ENCODE assay signal across 17 cellular contexts in the genomic region with DNA sequence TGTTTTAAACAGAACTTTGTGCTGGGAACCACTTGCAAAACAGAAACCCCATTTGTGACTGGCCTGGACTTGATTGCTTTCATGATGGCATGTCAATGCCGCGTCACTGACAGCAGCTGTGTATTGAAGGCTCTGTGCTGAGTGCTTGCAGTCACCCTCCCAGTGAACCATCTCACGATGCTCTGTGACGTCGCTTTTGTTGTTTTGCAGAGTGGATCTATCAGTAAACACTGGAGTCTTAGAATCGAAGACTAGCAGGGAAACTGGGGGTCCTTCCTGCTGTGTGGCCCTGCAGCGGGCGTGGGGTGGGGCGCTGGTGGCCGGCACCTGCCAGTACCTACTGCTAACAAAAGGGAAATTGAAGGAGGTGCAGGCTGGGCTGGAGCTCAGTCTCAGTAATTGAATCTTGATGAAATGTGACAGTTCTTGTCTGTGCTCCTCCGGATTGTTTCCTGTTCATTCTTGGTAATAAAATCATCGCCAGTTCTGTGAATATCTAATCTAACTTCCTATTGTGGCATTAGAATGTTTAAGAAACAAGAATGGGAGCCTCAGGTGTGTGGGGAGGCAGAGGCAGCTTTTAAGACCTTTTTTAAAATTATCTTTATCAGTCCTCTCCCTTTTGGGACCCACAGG. TPM values are rescaled to one million over a fixed set of nuclear protein-coding genes. Genes with fewer than 3 reads are reported as not detected.
DNase-seq lines count a peak whose midpoint lies in the region.
"Had no signal": no experiment of that assay in that cellular context is flagged by ENCODE, and none has a peak within 500 bp of the region (broad histone marks: within the 10 kb centered on the region; RNA-seq: fewer than 3 reads in every experiment).

No MANE protein-coding gene starts in this region.

- H3K4me1 ChIP-seq in trophoblast cell (ENCODE audit: control insufficient read depth in 1 of 2, insufficient read depth in 2 of 2, low read length in 2 of 2) (no peaks in the 10 kb centered on the region), GM23248 (ENCODE audit: insufficient read depth) (peaks cover 6% of the 10 kb centered on the region; the same call in 1 of the 2 replicates)
- H3K4me1 ChIP-seq: uterus had no signal

- no peak overlapping the region for H2BK5ac ChIP-seq in trophoblast cell (ENCODE audit: low read depth, low read length, poor library complexity)

- H3K4me3 ChIP-seq in trophoblast cell (ENCODE audit: low read depth, low read length) = no peak overlapping the region
- no peak overlapping the region for H3K4me3 ChIP-seq in GM23248
- H3K4me3 ChIP-seq: BLaER1 treated with 17β-estradiol and CSF1 and Interleukin-3, amounts not matched to agents 10 nM and 100 nM; GM23338; uterus had no signal

- no peak overlapping the region for H4K91ac ChIP-seq in trophoblast cell (ENCODE audit: low read depth, low read length)

- H3K23ac ChIP-seq in trophoblast cell (ENCODE audit: low read length) = no peak overlapping the region

- no peak overlapping the region for H3K14ac ChIP-seq in trophoblast cell (ENCODE audit: low read length)

- in situ Hi-C loops in GM23248 (cut with MboI) = no loop called here

- H2AFZ ChIP-seq in trophoblast cell (ENCODE audit: insufficient read depth, low read length, poor library complexity) (no peak overlapping the region), GM23248 (no peak overlapping the region)
- H2AFZ ChIP-seq: GM23338 had no signal

- H3K27me3 ChIP-seq in trophoblast cell (ENCODE audit: insufficient read depth, low read length) (no peaks in the 10 kb centered on the region), GM23248 (replicated peaks; ENCODE audit: insufficient read depth) (no peaks in the 10 kb centered on the region)
- H3K27me3 ChIP-seq: BLaER1 treated with 17β-estradiol and CSF1 and Interleukin-3, amounts not matched to agents 10 nM and 100 nM; uterus had no signal

- no peaks in the 10 kb centered on the region for H3K79me2 ChIP-seq in trophoblast cell (ENCODE audit: control insufficient read depth, insufficient read depth, low read length, poor library complexity)
- 0 out of 2 replicates have a peak, but pooled peaks cover 5% of the 10 kb centered on the region for H3K79me2 ChIP-seq in GM23248 (ENCODE audit: insufficient read depth)

- H3K4me2 ChIP-seq in trophoblast cell (ENCODE audit: low read length) (no peak overlapping the region), GM23248 (ENCODE audit: unreplicated experiment) (no peak overlapping the region)
- H3K4me2 ChIP-seq: GM23338 had no signal

- no peaks in the 10 kb centered on the region for H3K9me2 ChIP-seq in GM23248 (ENCODE audit: insufficient read depth)

- H2BK120ac ChIP-seq in trophoblast cell (ENCODE audit: insufficient read depth, low read length, poor library complexity) = no peak overlapping the region

- peaks cover 13% of the 10 kb centered on the region for H3K9me3 ChIP-seq in trophoblast cell (ENCODE audit: insufficient read depth, low read depth, low read length)
- H3K9me3 ChIP-seq in GM23248 (ENCODE audit: low read depth) = no peaks in the 10 kb centered on the region
- H3K9me3 ChIP-seq: uterus had no signal

- no peaks in the 10 kb centered on the region for H3K79me1 ChIP-seq in trophoblast cell (ENCODE audit: low read length)

- H4K12ac ChIP-seq in trophoblast cell (ENCODE audit: low read depth, low read length) = no peak overlapping the region

- no peak overlapping the region for H3K18ac ChIP-seq in trophoblast cell (ENCODE audit: low read length)

- peaks cover 7% of the 10 kb centered on the region; the same call in 1 of the 2 replicates for H3F3A ChIP-seq in GM23248 (ENCODE audit: insufficient read depth)

- no peak overlapping the region for H2BK12ac ChIP-seq in trophoblast cell (ENCODE audit: low read length)

- no peaks in the 10 kb centered on the region for H4K20me1 ChIP-seq in GM23248 (ENCODE audit: insufficient read depth)

- H3K27ac ChIP-seq in cingulate gyrus (ENCODE audit: low read depth, low read length) = peak overlapping the region; percentile 52
- H3K27ac ChIP-seq in trophoblast cell (ENCODE audit: low read depth, low read length) = no peak overlapping the region
- no peak overlapping the region for H3K27ac ChIP-seq in GM23248
- H3K27ac ChIP-seq: BLaER1 treated with 17β-estradiol and CSF1 and Interleukin-3, amounts not matched to agents 10 nM and 100 nM; uterus had no signal

- H3K9ac ChIP-seq in trophoblast cell (ENCODE audit: low read length) (peak overlapping the region; percentile 27), GM23248 (no peak overlapping the region)
- H3K9ac ChIP-seq: BLaER1 treated with 17β-estradiol and CSF1 and Interleukin-3, amounts not matched to agents 10 nM and 100 nM had no signal

- no peak overlapping the region for H4K8ac ChIP-seq in trophoblast cell (ENCODE audit: low read depth, low read length)

- H2AK5ac ChIP-seq in trophoblast cell (ENCODE audit: low read length) = no peak overlapping the region

- whole genome bisulfite sequencing in trophoblast cell (ENCODE audit: extremely low coverage, insufficient coverage, insufficient read length) = no CpG with 5 or more reads among the region's 12 CpGs
- 73 to 86% methylated on average over 12 of the region's 12 CpGs for WGBS in GM23248 (ENCODE audit: low coverage in 1 of 2, low lambda C conversion rate in 2 of 2, missing lambda C conversion rate in 2 of 2), 2 experiments

- DNase-seq in DMS153 treated with DMSO at 0.1 percent for 48 hours (lab: John Stamatoyannopoulos, UW; ENCODE audit: unreplicated experiment) = peak; percentile 22
- peak; percentile 45 for DNase-seq in NCI-H2171 (lab: John Stamatoyannopoulos, UW)
- no peak for DNase-seq in trophoblast cell
- no peak for DNase-seq in GM19238 (ENCODE audit: insufficient read length, low spot score)
- no peak for DNase-seq in GM23248
- DNase-seq in T-helper 9 cell = no peak
- DNase-seq: activated CD8-positive, alpha-beta memory T cell treated with anti-CD3 and anti-CD28 coated beads, Interleukin-2, amount 10 ng/mL, durations not matched to agents 7 days and 5 days; activated naive CD4-positive, alpha-beta T cell; DMS79 treated with DMSO at 0.1 percent for 48 hours; foreskin melanocyte; NCI-H446 treated with DMSO at 0.1 percent for 48 hours; PC-3; stimulated activated naive CD4-positive, alpha-beta T cell treated with Interleukin-2 at 50 U/mL for 16 hours; uterus had no signal

- H3K36me3 ChIP-seq in trophoblast cell (ENCODE audit: control insufficient read depth in 1 of 2, insufficient read depth in 2 of 2, low read length in 2 of 2) = no peaks in the 10 kb centered on the region
- peaks cover 12% of the 10 kb centered on the region; the same call in 1 of the 2 replicates for H3K36me3 ChIP-seq in GM23248 (ENCODE audit: low read depth)
- H3K36me3 ChIP-seq: uterus had no signal

- H3K4ac ChIP-seq in trophoblast cell (ENCODE audit: low read depth, low read length) = no peak overlapping the region

RNA-seq across cellular contexts. Expression of a gene that starts 50.5 kb away (rescaled TPM):
- polyA plus RNA-seq in trophoblast cell (2013) = 0.04 TPM in 1 of 2 replicates, not detected in the other
- total RNA-seq in GM23248 (2014; rRNA removed; shearing (Covaris generic)) = not detected in 2 replicates
- polyA plus RNA-seq in GM23248 (2016; fragmentation: Nextera tagmentation; extraction: Ambion mirVana) = 0.27 TPM in 1 of 2 replicates, not detected in the other
- total RNA-seq: PC-3 had no signal

Comparison
In these comparisons a context has a peak if more than half of its experiments do, and no peak if none do; other contexts are left out.
1. DNase-seq: peak in DMS153 treated with DMSO at 0.1 percent for 48 hours (single experiment) and NCI-H2171 (single experiment); none in trophoblast cell (0 of 2), GM19238 (single experiment), GM23248 (single experiment) and T-helper 9 cell (single experiment).